In the genomic region with DNA sequence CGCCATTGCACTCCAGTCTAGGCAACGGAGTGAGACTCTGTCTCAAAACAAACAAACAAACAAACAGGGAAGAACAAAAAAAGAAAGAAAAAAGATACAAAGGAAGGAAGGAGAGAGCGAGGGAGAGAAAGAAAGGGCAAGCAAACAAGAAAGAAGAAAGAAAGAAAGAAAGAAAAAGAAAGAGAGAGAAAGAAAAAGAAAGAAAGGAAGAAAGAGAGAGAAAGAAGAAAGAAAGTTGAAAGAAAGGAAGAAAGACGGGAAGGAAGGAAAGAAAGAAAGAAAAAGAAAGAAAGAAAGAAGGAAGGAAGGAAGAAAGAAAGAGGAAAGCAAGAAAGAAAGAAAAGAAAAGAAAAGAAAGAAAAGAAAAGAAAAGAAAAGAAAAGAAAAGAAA, we compare ENCODE assay signal across 7 cellular contexts. TPM values are rescaled to one million over a fixed set of nuclear protein-coding genes. Genes with fewer than 3 reads are reported as not detected.
A peak's percentile ranks its signal among the peaks of the same experiment; 100 is the strongest.
DNase-seq lines count a peak whose midpoint lies in the region; ATAC-seq and TF ChIP-seq lines count a peak whose summit lies in the region.

No MANE protein-coding gene starts in this region.

- ATAC-seq in left colon (no peak), GM19395 (IDR thresholded peaks at IDR 0.05; ENCODE audit: unreplicated experiment) (no peak)

- H3K4me3 Mint-ChIP-seq in Calu3 (ENCODE audit: low read depth, unreplicated experiment) (peak overlapping the region; percentile 64), osteocyte (ENCODE audit: unreplicated experiment) (peak overlapping the region; percentile 79)
- peak overlapping the region; percentile 75 for H3K4me3 Mint-ChIP-seq in dendritic cell treated with granulocyte-macrophage colony-stimulating factor and Interleukin-4, amounts not matched to agents 40 ng/mL and 50 ng/mL, for 4 days

- DNase-seq in Calu3 (no peak), LoVo (ENCODE audit: low spot score) (peak; percentile 14), osteocyte (ENCODE audit: extremely low spot score, unreplicated experiment) (no peak), left colon (no peak), NCI-H69 (lab: John Stamatoyannopoulos, UW) (no peak)

- intact Hi-C loops in Calu3 (cut with micrococcal nuclease; ENCODE audit: unreplicated experiment) = loop anchor here (2.0 to 5.0 kb wide), 2 partner anchors 50 to 131 kb away; a partner anchor contains a TSS
- intact Hi-C loops in dendritic cell treated with granulocyte-macrophage colony-stimulating factor and Interleukin-4, amounts not matched to agents 40 ng/mL and 50 ng/mL, for 4 days (cut with micrococcal nuclease) = no loop called here
- intact Hi-C loops in left colon (cut with DNase I, micrococcal nuclease) = no loop called here

- peaks cover 19% of the 10 kb centered on the region for H3K36me3 Mint-ChIP-seq in Calu3 (ENCODE audit: insufficient read depth, unreplicated experiment)
- H3K36me3 Mint-ChIP-seq in dendritic cell treated with granulocyte-macrophage colony-stimulating factor and Interleukin-4, amounts not matched to agents 40 ng/mL and 50 ng/mL, for 4 days (ENCODE audit: low read depth) = no peaks in the 10 kb centered on the region
- H3K36me3 Mint-ChIP-seq in osteocyte (ENCODE audit: unreplicated experiment) = no peaks in the 10 kb centered on the region

- H3K27ac Mint-ChIP-seq in Calu3 (ENCODE audit: unreplicated experiment) (peak overlapping the region; percentile 78), osteocyte (ENCODE audit: unreplicated experiment) (no peak overlapping the region)
- H3K27ac Mint-ChIP-seq in dendritic cell treated with granulocyte-macrophage colony-stimulating factor and Interleukin-4, amounts not matched to agents 40 ng/mL and 50 ng/mL, for 4 days = peak overlapping the region; percentile 42

- CTCF ChIA-PET in Calu3 (lab: Charles Lee) = interaction anchor here (0.6 to 1.5 kb wide), 11 partner anchors 10 to 137 kb away, joined by 3 to 21 read pairs (median 5); a partner anchor contains a TSS

- no peaks in the 10 kb centered on the region for H3K27me3 Mint-ChIP-seq in Calu3 (ENCODE audit: unreplicated experiment)
- peaks cover 30% of the 10 kb centered on the region for H3K27me3 Mint-ChIP-seq in dendritic cell treated with granulocyte-macrophage colony-stimulating factor and Interleukin-4, amounts not matched to agents 40 ng/mL and 50 ng/mL, for 4 days
- peaks cover 33% of the 10 kb centered on the region for H3K27me3 Mint-ChIP-seq in osteocyte (ENCODE audit: unreplicated experiment)

- peaks cover 2% of the 10 kb centered on the region for H3K9me3 Mint-ChIP-seq in Calu3 (ENCODE audit: low read depth, unreplicated experiment)
- peaks cover 10% of the 10 kb centered on the region for H3K9me3 Mint-ChIP-seq in dendritic cell treated with granulocyte-macrophage colony-stimulating factor and Interleukin-4, amounts not matched to agents 40 ng/mL and 50 ng/mL, for 4 days
- no peaks in the 10 kb centered on the region for H3K9me3 Mint-ChIP-seq in osteocyte (ENCODE audit: unreplicated experiment)

- H3K4me1 Mint-ChIP-seq in Calu3 (ENCODE audit: low read depth, unreplicated experiment) (peaks cover 21% of the 10 kb centered on the region), osteocyte (ENCODE audit: unreplicated experiment) (peaks cover 30% of the 10 kb centered on the region)
- H3K4me1 Mint-ChIP-seq in dendritic cell treated with granulocyte-macrophage colony-stimulating factor and Interleukin-4, amounts not matched to agents 40 ng/mL and 50 ng/mL, for 4 days (ENCODE audit: low read depth) = peaks cover 19% of the 10 kb centered on the region

- no TSS peak for BruUV-seq in Calu3 (replicated peaks; lab: Mats Ljungman, UMichigan)

- TF ChIP-seq CTCF in Calu3 (IDR thresholded peaks at IDR 0.05; ENCODE audit: unreplicated experiment) = no peak
- no peak for TF ChIP-seq CTCF in osteocyte (IDR thresholded peaks at IDR 0.05)

RNA-seq across cellular contexts. Expression of a gene that starts 13.1 kb away (rescaled TPM):
- total RNA-seq in Calu3 (2022) (7.1 and 7.4 TPM in 2 replicates), osteocyte (not detected in 2 replicates), left colon (10 to 100 TPM in 1 of 2 donors, 1 to 10 TPM in 1; 2.7 to 39.3 TPM)

RNA-seq across cellular contexts. Expression of a gene that starts 50.0 kb away (rescaled TPM):
- total RNA-seq in Calu3 (2022) (20.1 and 21.5 TPM in 2 replicates), osteocyte (17.3 and 19.0 TPM in 2 replicates), left colon (10 to 100 TPM; 14.1 to 17.5 TPM)

RNA-seq across cellular contexts. Expression of a gene that starts 50.3 kb away (rescaled TPM):
- total RNA-seq in Calu3 (2022) (14.0 TPM in 2 replicates), osteocyte (6.6 and 7.4 TPM in 2 replicates), left colon (1 to 10 TPM; 8.1 to 8.8 TPM)
